In genomic region chr19:18867199-18867598, GRCh38 we compare ENCODE assay signal across 16 cellular contexts. TPM values are rescaled to one million over a fixed set of nuclear protein-coding genes. Genes with fewer than 3 reads are reported as not detected.
"Had no signal": no experiment of that assay in that cellular context is flagged by ENCODE, and none has a peak within 500 bp of the region (broad histone marks: within the 10 kb centered on the region; RNA-seq: fewer than 3 reads in every experiment).

No MANE protein-coding gene starts in this region.

- H3K36me3 ChIP-seq: uterus had no signal

- H3K27ac Mint-ChIP-seq: activated CD8-positive, alpha-beta T cell treated with anti-CD3 and anti-CD28 coated beads for 36 hours; mesothelial cell of epicardium; T-helper 1 cell treated with Interleukin-12 subunit alpha and Interleukin-12 subunit beta and Interleukin-4 antibody, amounts not matched to agents 30 μg/mL and 1 μg/mL, for 36 hours; WTC11 had no signal

- FAIRE-seq: frontal cortex had no signal

- H3K27me3 ChIP-seq: uterus had no signal

- H3K4me3 ChIP-seq: heart right ventricle, lung, tibial artery, uterus had no signal

- H3K4me3 Mint-ChIP-seq: activated CD8-positive, alpha-beta T cell treated with anti-CD3 and anti-CD28 coated beads for 36 hours; mesothelial cell of epicardium; T-helper 1 cell treated with Interleukin-12 subunit alpha and Interleukin-12 subunit beta and Interleukin-4 antibody, amounts not matched to agents 30 μg/mL and 1 μg/mL, for 36 hours; WTC11 had no signal

- H2AFZ ChIP-seq: parathyroid adenoma had no signal

- H3K4me1 Mint-ChIP-seq: mesothelial cell of epicardium had no signal

- H3K27ac ChIP-seq: brain microvascular endothelial cell, heart right ventricle, neutrophil, parathyroid adenoma, tibial artery, uterus had no signal

- DNase-seq: amniotic stem cell, cerebellar nuclear complex, tibial artery had no signal

- H3K9me3 Mint-ChIP-seq: activated CD8-positive, alpha-beta T cell treated with anti-CD3 and anti-CD28 coated beads for 36 hours; activated naive CD4-positive, alpha-beta T cell treated with anti-CD3 and anti-CD28 coated beads, Interleukin-2, amount 50 U/mL, for 72 hours; mesothelial cell of epicardium; T-helper 1 cell treated with Interleukin-12 subunit alpha and Interleukin-12 subunit beta and Interleukin-4 antibody, amounts not matched to agents 30 μg/mL and 1 μg/mL, for 36 hours; WTC11 had no signal

- H3K9me3 ChIP-seq: heart right ventricle, neutrophil, tibial artery, uterus had no signal

- H3K4me1 ChIP-seq: parathyroid adenoma, uterus had no signal

- H3K9ac ChIP-seq: parathyroid adenoma had no signal

RNA-seq across cellular contexts. Expression of gene CERS1, which starts 28.8 kb away (rescaled TPM):
- total RNA-seq: subcutaneous adipose tissue had no signal
